12 cellular contexts compared by ENCODE assay signal in genomic region chr20:2955257-2955950, GRCh38.
DNase-seq lines count a peak whose midpoint lies in the region; ATAC-seq and TF ChIP-seq lines count a peak whose summit lies in the region.
"Had no signal": no experiment of that assay in that cellular context is flagged by ENCODE, and none has a peak within 500 bp of the region (broad histone marks: within the 10 kb centered on the region; RNA-seq: fewer than 3 reads in every experiment).

No MANE protein-coding gene starts in this region.

- no peak for TF ChIP-seq CTCF in GM10248 (IDR thresholded peaks at IDR 0.05; ENCODE audit: control extremely low read depth, extremely low read depth, low read depth, missing control alignments)

- CTCF ChIA-PET in GM10248 (lab: Yijun Ruan, JAX): interaction anchor here (0.8 to 1.5 kb wide), 3 partner anchors 16 to 38 kb away, joined by 3 to 4 read pairs (median 3); no protein-coding TSS in a partner anchor

- POLR2A ChIA-PET in GM10248 (lab: Yijun Ruan, JAX): no interaction called here

- intact Hi-C loops in posterior vena cava (cut with DNase I): no loop called here

- DNase-seq in GM10248 (ENCODE audit: extremely low spot score): peak; percentile 39
- DNase-seq in MV-4-11 (lab: John Stamatoyannopoulos, UW): peak; percentile 9
- peak; percentile 56 for DNase-seq in globus pallidus (ENCODE audit: low spot score)
- DNase-seq in LoVo (ENCODE audit: low spot score): no peak
- DNase-seq in dermis blood vessel endothelial cell: no peak
- no peak for DNase-seq in HT-29 (ENCODE audit: low spot score)
- DNase-seq in posterior vena cava (ENCODE audit: low spot score): no peak
- DNase-seq: DMS153, left ventricle myocardium inferior, retina had no signal

- ATAC-seq in GM19395 (IDR thresholded peaks at IDR 0.05; ENCODE audit: unreplicated experiment): peak; percentile 90
- ATAC-seq: activated CD4-positive, CD25-positive, alpha-beta regulatory T cell treated with anti-CD3 and anti-CD28 coated beads, Interleukin-2, amount 50 U/mL, for 24 hours had no signal

Comparison
In these comparisons a context has a peak if more than half of its experiments do, and no peak if none do; other contexts are left out.
1. DNase-seq: peak in GM10248 (single experiment), MV-4-11 (single experiment) and globus pallidus (single experiment); none in LoVo (single experiment), dermis blood vessel endothelial cell (single experiment), HT-29 (single experiment) and posterior vena cava (single experiment).